8 cellular contexts compared by ENCODE assay signal in genomic region chr13:27619711-27620376, GRCh38. TPM values are rescaled to one million over a fixed set of nuclear protein-coding genes. Genes with fewer than 3 reads are reported as not detected.
DNase-seq lines count a peak whose midpoint lies in the region; ATAC-seq and TF ChIP-seq lines count a peak whose summit lies in the region.

No MANE protein-coding gene starts in this region.

- H3K36me3 Mint-ChIP-seq in CD8-positive, alpha-beta memory T cell: peaks cover 0 to 35% (median 9%) of the 10 kb centered on the region in 3 donors

- ATAC-seq in GM19397 (IDR thresholded peaks at IDR 0.05; ENCODE audit: unreplicated experiment) (peak; percentile 33), HG03457 (IDR thresholded peaks at IDR 0.05; ENCODE audit: unreplicated experiment) (peak; percentile 32), right lobe of liver (peak in 3 of 4 donors; percentile 5 to 37 (median 13))

- intact Hi-C loops in right lobe of liver (cut with DNase I): no loop called here

- peak overlapping the region; percentile 90 to 96 (median 93) for H3K4me3 Mint-ChIP-seq in CD8-positive, alpha-beta memory T cell

- TF ChIP-seq CTCF in right lobe of liver (IDR thresholded peaks at IDR 0.05): peak in 2 of 4 donors; percentile 6 to 12

- no peaks in the 10 kb centered on the region for H3K36me3 ChIP-seq in CD8-positive, alpha-beta memory T cell (ENCODE audit: insufficient read depth, low read length)
- no peaks in the 10 kb centered on the region for H3K36me3 ChIP-seq in right lobe of liver

- no peaks in the 10 kb centered on the region for H3K9me3 Mint-ChIP-seq in CD8-positive, alpha-beta memory T cell

- no peak for TF ChIP-seq POLR2A in right lobe of liver (IDR thresholded peaks at IDR 0.05)

- peak overlapping the region; percentile 60 for H3K4me3 ChIP-seq in CD8-positive, alpha-beta memory T cell (ENCODE audit: low read length)
- peak overlapping the region; percentile 89 to 97 (median 97) for H3K4me3 ChIP-seq in right lobe of liver

- peak in 3 of 5 donors; percentile 24 to 65 (median 27) for DNase-seq in CD8-positive, alpha-beta memory T cell
- DNase-seq in T-helper 1 cell: peak in 4 of 5 donors; percentile 9 to 58 (median 34)
- peak; percentile 48 for DNase-seq in cerebellar cortex (ENCODE audit: low spot score)
- peak in 2 of 3 donors; percentile 53 to 65 for DNase-seq in right lobe of liver
- DNase-seq in stimulated activated CD8-positive, alpha-beta memory T cell treated with anti-CD3 and anti-CD28 coated beads, Interleukin-15, amount 100 ng/mL, for 1 hour (ENCODE audit: low read depth): peak; percentile 1
- no peak for DNase-seq in retina

- H3K27me3 ChIP-seq in CD8-positive, alpha-beta memory T cell (ENCODE audit: insufficient read depth, low read length, poor library complexity, severe bottlenecking): no peaks in the 10 kb centered on the region
- no peaks in the 10 kb centered on the region for H3K27me3 ChIP-seq in right lobe of liver

- CTCF ChIA-PET in CD8-positive, alpha-beta memory T cell (lab: Charles Lee): interaction anchor here (0.6 to 4.5 kb wide), 14 partner anchors 9 to 256 kb away, joined by 3 to 24 read pairs (median 5); partner anchors contain the start of gene MTIF3

- H3K4me1 Mint-ChIP-seq in CD8-positive, alpha-beta memory T cell: peaks cover 48 to 65% (median 60%) of the 10 kb centered on the region in 3 donors

- H3K27ac Mint-ChIP-seq in CD8-positive, alpha-beta memory T cell: peak overlapping the region; percentile 76 to 96 (median 92)

- H3K27ac ChIP-seq in CD8-positive, alpha-beta memory T cell (ENCODE audit: low read depth, low read length): peak overlapping the region; percentile 46
- H3K27ac ChIP-seq in right lobe of liver: peak overlapping the region; percentile 80 to 95 (median 93)

- peaks cover 34% of the 10 kb centered on the region for H3K4me1 ChIP-seq in CD8-positive, alpha-beta memory T cell (ENCODE audit: insufficient read depth, low read length)
- peaks cover 0 to 46% (median 12%) of the 10 kb centered on the region in 4 donors for H3K4me1 ChIP-seq in right lobe of liver

- no peaks in the 10 kb centered on the region for H3K27me3 Mint-ChIP-seq in CD8-positive, alpha-beta memory T cell

- 0% methylated on average over 8 of the region's 47 CpGs for WGBS in right lobe of liver (ENCODE audit: insufficient coverage, low coverage, low lambda C conversion rate, missing lambda C conversion rate)

- POLR2A ChIA-PET in CD8-positive, alpha-beta memory T cell (lab: Charles Lee): interaction anchor here (0.6 to 2.2 kb wide), 14 partner anchors 12 to 1039 kb away, joined by 3 to 27 read pairs (median 4); partner anchors contain the start of genes GTF3A, MTIF3, POMP and RPL21

- H3K9me3 ChIP-seq in CD8-positive, alpha-beta memory T cell (ENCODE audit: low read length): no peaks in the 10 kb centered on the region
- H3K9me3 ChIP-seq in right lobe of liver: no peaks in the 10 kb centered on the region

RNA-seq across cellular contexts. Expression of gene LNX2, which starts 0.5 kb away (rescaled TPM):
- total RNA-seq in CD8-positive, alpha-beta memory T cell: 1 to 10 TPM; 4.4 to 4.7 TPM
- polyA plus RNA-seq in CD8-positive, alpha-beta memory T cell: 5.0 TPM
- 10 to 100 TPM in 5 of 6 experiments, 1 to 10 TPM in 1; 9.5 to 28.3 (median 19.6) TPM for total RNA-seq in right lobe of liver

RNA-seq across cellular contexts. Expression of gene POLR1D, which starts 1.8 kb away (rescaled TPM):
- total RNA-seq in CD8-positive, alpha-beta memory T cell: 100 to 1,000 TPM; 134 to 137 TPM
- polyA plus RNA-seq in CD8-positive, alpha-beta memory T cell: 135 TPM
- 10 to 100 TPM; 34.9 to 56.2 (median 46.6) TPM for total RNA-seq in right lobe of liver
